In the genomic region with DNA sequence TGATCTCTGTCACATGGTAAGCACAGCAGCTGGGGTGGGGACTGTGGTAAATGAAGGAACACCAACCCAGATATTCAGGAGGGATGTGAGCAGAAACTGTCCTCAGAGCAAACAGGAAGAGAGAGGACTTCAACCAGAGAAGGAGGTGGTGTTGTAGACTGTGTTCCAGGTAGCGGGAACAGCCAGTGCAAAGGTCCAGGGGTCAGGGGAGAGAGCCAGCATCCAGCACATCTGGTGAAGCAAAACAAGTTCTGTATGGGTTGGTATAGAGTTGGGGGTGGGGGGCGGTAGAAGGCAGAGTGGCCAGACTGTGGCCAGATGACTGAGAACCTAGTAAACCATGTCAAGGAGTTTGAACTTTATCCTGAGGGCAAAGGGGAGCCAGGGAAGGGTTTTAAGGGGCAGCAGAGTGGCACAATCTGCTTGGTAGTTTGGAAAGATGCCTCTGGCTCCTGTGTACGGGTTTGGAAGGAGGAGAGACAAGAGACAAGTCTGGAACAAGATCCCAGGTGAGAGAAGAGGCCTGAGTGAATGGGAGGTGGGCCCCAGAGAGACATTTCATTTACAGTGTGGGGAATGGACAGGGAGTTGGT, we compare ENCODE assay signal across 1 cellular context.
TF ChIP-seq lines count a peak whose summit lies in the region.

No MANE protein-coding gene starts in this region.

TF ChIP-seq in IMR-90, 13 proteins besides CTCF, POLR2A, EP300 and RAD21 (continued from another document):
- TF ChIP-seq MXI1 (IDR thresholded peaks at IDR 0.05; ENCODE audit: borderline replicate concordance, low read depth, low read length) (no peak), FOS (IDR thresholded peaks at IDR 0.05; ENCODE audit: low read depth, low read length) (no peak), CEBPB (IDR thresholded peaks at IDR 0.05; ENCODE audit: low read depth, low read length) (no peak), MAFK (IDR thresholded peaks at IDR 0.05; ENCODE audit: low read depth, low read length) (no peak), CHD1 (IDR thresholded peaks at IDR 0.05; ENCODE audit: low read depth, low read length) (no peak), RFX5 (IDR thresholded peaks at IDR 0.05; ENCODE audit: low read depth, low read length) (no peak), SMC3 (IDR thresholded peaks at IDR 0.05; ENCODE audit: low read depth, low read length) (no peak)
